10 cellular contexts compared by ENCODE assay signal in genomic region chr4:153758688-153759406, GRCh38.
A peak's percentile ranks its signal among the peaks of the same experiment; 100 is the strongest.
DNase-seq lines count a peak whose midpoint lies in the region; ATAC-seq lines count a peak whose summit lies in the region.
"Had no signal": no experiment of that assay in that cellular context is flagged by ENCODE, and none has a peak within 500 bp of the region (broad histone marks: within the 10 kb centered on the region; RNA-seq: fewer than 3 reads in every experiment).

No MANE protein-coding gene starts in this region.

- ATAC-seq in stimulated activated memory B cell treated with anti-CD40 and anti-IgM and Interleukin-4, amounts not matched to agents 10 μg/mL and 1 μg/mL and 100 μg/mL, for 72 hours, result no peak
- no peak for ATAC-seq in HG02884 (IDR thresholded peaks at IDR 0.05; ENCODE audit: unreplicated experiment)
- no peak for ATAC-seq in HG03135 (IDR thresholded peaks at IDR 0.05; ENCODE audit: unreplicated experiment)

- H3K9me3 Mint-ChIP-seq in stimulated activated memory B cell treated with anti-CD40 and anti-IgM and Interleukin-4, amounts not matched to agents 10 μg/mL and 1 μg/mL and 100 μg/mL, for 72 hours, result peaks cover 2% of the 10 kb centered on the region

- no peak overlapping the region for H3K27ac Mint-ChIP-seq in stimulated activated memory B cell treated with anti-CD40 and anti-IgM and Interleukin-4, amounts not matched to agents 10 μg/mL and 1 μg/mL and 100 μg/mL, for 72 hours

- H3K27me3 Mint-ChIP-seq in stimulated activated memory B cell treated with anti-CD40 and anti-IgM and Interleukin-4, amounts not matched to agents 10 μg/mL and 1 μg/mL and 100 μg/mL, for 72 hours, result peaks cover 55% of the 10 kb centered on the region

- H3K4me3 Mint-ChIP-seq in stimulated activated memory B cell treated with anti-CD40 and anti-IgM and Interleukin-4, amounts not matched to agents 10 μg/mL and 1 μg/mL and 100 μg/mL, for 72 hours, result peak overlapping the region; percentile 48

- H3K9me3 ChIP-seq in adipocyte (ENCODE audit: control insufficient read depth, low read length) (peaks cover 3% of the 10 kb centered on the region), iPS-20b (ENCODE audit: insufficient read depth, low read depth, low read length) (no peaks in the 10 kb centered on the region)
- H3K9me3 ChIP-seq: A549 had no signal

- peak; percentile 11 for DNase-seq in activated CD4-positive, alpha-beta T cell treated with anti-CD3 and anti-CD28 coated beads for 48 hours
- DNase-seq in activated CD4-positive, alpha-beta T cell treated with anti-CD3 and anti-CD28 coated beads, Interleukin-2, amount 50 U/mL, for 48 hours, result no peak
- DNase-seq in adipocyte (ENCODE audit: low read depth) (no peak), DMS53 (lab: John Stamatoyannopoulos, UW) (no peak)
- DNase-seq: PC-9 had no signal

- H3K4me1 ChIP-seq in adipocyte (ENCODE audit: control insufficient read depth, insufficient read depth, low read length) (no peaks in the 10 kb centered on the region), iPS-20b (ENCODE audit: insufficient read depth, low read length) (peaks cover 20% of the 10 kb centered on the region)
- H3K4me1 ChIP-seq: A549 had no signal

- H3K36me3 ChIP-seq in adipocyte (ENCODE audit: control insufficient read depth, insufficient read depth, low read length, severe bottlenecking) (no peaks in the 10 kb centered on the region), iPS-20b (ENCODE audit: insufficient read depth, low read depth, low read length) (no peaks in the 10 kb centered on the region)

- H3K4me3 ChIP-seq in adipocyte (ENCODE audit: low read length) (peak overlapping the region; percentile 65), iPS-20b (ENCODE audit: low read length) (peak overlapping the region; percentile 81)
- H3K4me3 ChIP-seq: PC-9 had no signal

- H3K4me1 Mint-ChIP-seq in stimulated activated memory B cell treated with anti-CD40 and anti-IgM and Interleukin-4, amounts not matched to agents 10 μg/mL and 1 μg/mL and 100 μg/mL, for 72 hours, result no peaks in the 10 kb centered on the region

- H3K27me3 ChIP-seq in adipocyte (replicated peaks; ENCODE audit: control insufficient read depth, insufficient read depth, low read length), result peaks cover 42% of the 10 kb centered on the region
- peaks cover 19% of the 10 kb centered on the region for H3K27me3 ChIP-seq in iPS-20b (ENCODE audit: insufficient read depth, low read length)

- H3K27ac ChIP-seq in iPS-20b (ENCODE audit: low read length), result no peak overlapping the region
- H3K27ac ChIP-seq: PC-9 had no signal

- H3K36me3 Mint-ChIP-seq in stimulated activated memory B cell treated with anti-CD40 and anti-IgM and Interleukin-4, amounts not matched to agents 10 μg/mL and 1 μg/mL and 100 μg/mL, for 72 hours, result no peaks in the 10 kb centered on the region

- no peak overlapping the region for H3K9ac ChIP-seq in adipocyte (ENCODE audit: low read length)
- peak overlapping the region; percentile 70 for H3K9ac ChIP-seq in iPS-20b (ENCODE audit: low read depth, low read length)
